In genomic region chr17:42111265-42111636, GRCh38 we compare ENCODE assay signal across 1 cellular context.
TF ChIP-seq lines count a peak whose summit lies in the region.

No MANE protein-coding gene starts in this region.

TF ChIP-seq in HepG2, 621 proteins besides CTCF, POLR2A, EP300 and RAD21:
- TF ChIP-seq ZNF382 (CRISPR knock-in tag; IDR thresholded peaks at IDR 0.05; ENCODE audit: borderline replicate concordance) (no peak), MNT (IDR thresholded peaks at IDR 0.05) (peak; percentile 58), HNRNPL (IDR thresholded peaks at IDR 0.05; ENCODE audit: low read depth, low read length) (0 out of 2 replicates have a peak, but pooled peaks have one; percentile 35), THYN1 (CRISPR knock-in tag; IDR thresholded peaks at IDR 0.05; ENCODE audit: borderline replicate concordance, low read depth) (no peak), ZC3H13 (CRISPR knock-in tag; IDR thresholded peaks at IDR 0.05) (peak; percentile 31; the same call in 1 of the 2 replicates)
